In the genomic region with DNA sequence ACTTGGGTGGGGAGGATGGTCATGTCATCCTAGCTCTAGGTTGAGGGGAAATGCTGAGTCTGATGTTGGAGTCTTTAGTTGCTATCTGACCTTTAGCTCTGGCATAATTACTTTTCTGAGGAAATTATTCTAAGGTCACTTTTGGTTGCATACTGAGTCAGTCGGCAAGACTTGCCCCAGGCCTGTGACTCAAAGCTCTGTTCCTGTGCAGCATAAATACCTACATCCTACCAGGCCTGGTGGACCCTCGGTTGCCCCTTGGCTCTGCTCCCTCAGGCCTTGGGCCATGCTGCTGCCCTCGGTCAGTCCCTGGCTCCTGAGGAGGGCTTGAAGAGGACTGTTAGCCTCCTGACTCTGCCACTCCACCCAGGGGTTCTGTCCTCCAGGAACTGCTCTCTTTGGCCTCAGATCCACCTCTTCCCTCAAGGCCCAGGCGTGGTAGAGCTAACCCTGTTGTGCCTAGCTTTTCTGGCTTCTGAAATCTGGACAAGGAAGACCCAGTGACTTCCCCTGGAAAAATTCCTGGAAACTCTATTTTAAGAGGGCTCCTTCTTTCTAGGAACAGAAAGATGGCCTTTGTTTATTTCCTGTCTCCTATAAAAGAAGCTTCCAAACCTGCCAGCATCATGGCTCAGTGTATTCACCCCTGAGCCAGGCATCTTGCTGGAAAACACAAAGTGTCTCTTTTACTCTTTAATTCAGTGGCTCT, we compare ENCODE assay signal across 21 cellular contexts.
DNase-seq lines count a peak whose midpoint lies in the region; ATAC-seq, FAIRE-seq and TF ChIP-seq lines count a peak whose summit lies in the region.
"Had no signal": no experiment of that assay in that cellular context is flagged by ENCODE, and none has a peak within 500 bp of the region (broad histone marks: within the 10 kb centered on the region; RNA-seq: fewer than 3 reads in every experiment).

No MANE protein-coding gene starts in this region.

- no peaks in the 10 kb centered on the region for H3K4me1 ChIP-seq in PC-3 (ENCODE audit: insufficient read depth, low read length)
- no peaks in the 10 kb centered on the region for H3K4me1 ChIP-seq in effector memory CD4-positive, alpha-beta T cell (ENCODE audit: control insufficient read depth, insufficient read depth, low read length, poor library complexity, severe bottlenecking)
- H3K4me1 ChIP-seq: left lung had no signal

- no peaks in the 10 kb centered on the region for H3K36me3 Mint-ChIP-seq in stimulated activated naive B cell treated with anti-CD40 and anti-IgM and Interleukin-4, amounts not matched to agents 10 μg/mL and 1 μg/mL and 100 μg/mL, for 72 hours
- H3K36me3 Mint-ChIP-seq: activated naive CD4-positive, alpha-beta T cell treated with anti-CD3 and anti-CD28 coated beads, Interleukin-2, amount 10 ng/mL, durations not matched to agents 7 days and 5 days; neural progenitor cell had no signal

- H3F3A ChIP-seq in PC-3 (ENCODE audit: low read length, unreplicated experiment) = no peaks in the 10 kb centered on the region

- H3K27me3 Mint-ChIP-seq in stimulated activated naive B cell treated with anti-CD40 and anti-IgM and Interleukin-4, amounts not matched to agents 10 μg/mL and 1 μg/mL and 100 μg/mL, for 72 hours = peaks cover under 1 to 10% of the 10 kb centered on the region in 2 donors

- no peaks in the 10 kb centered on the region for H3K9me2 ChIP-seq in PC-3 (replicated peaks; ENCODE audit: low read length)

- H3K9ac ChIP-seq in PC-3 (ENCODE audit: low read length) = no peak overlapping the region
- H3K9ac ChIP-seq: neural progenitor cell had no signal

- peak; percentile 6 for FAIRE-seq in H54 (lab: Jason Lieb, UNC)

- H3K4me1 Mint-ChIP-seq in stimulated activated naive B cell treated with anti-CD40 and anti-IgM and Interleukin-4, amounts not matched to agents 10 μg/mL and 1 μg/mL and 100 μg/mL, for 72 hours = peaks cover 5 to 13% of the 10 kb centered on the region in 2 donors
- H3K4me1 Mint-ChIP-seq: activated CD4-positive, alpha-beta T cell treated with anti-CD3 and anti-CD28 coated beads for 36 hours; activated naive CD4-positive, alpha-beta T cell treated with anti-CD3 and anti-CD28 coated beads, Interleukin-2, amount 10 ng/mL, durations not matched to agents 7 days and 5 days; neural progenitor cell had no signal

- no peaks in the 10 kb centered on the region for H3K79me2 ChIP-seq in PC-3 (ENCODE audit: low read length)

- H3K9me3 ChIP-seq in PC-3 (ENCODE audit: low read length) = no peaks in the 10 kb centered on the region
- no peaks in the 10 kb centered on the region for H3K9me3 ChIP-seq in effector memory CD4-positive, alpha-beta T cell (ENCODE audit: control insufficient read depth, low read length)

- DNase-seq in H54 (ENCODE audit: insufficient read length, low spot score) (peak; percentile 36), PC-3 (peak; percentile 21), foreskin melanocyte (peak; percentile 58), HCEC 1CT (no peak), NCI-H2171 treated with DMSO at 0.1 percent for 48 hours (lab: John Stamatoyannopoulos, UW) (no peak)
- DNase-seq in stimulated activated naive B cell treated with anti-CD40 and anti-IgM and Interleukin-4, amounts not matched to agents 10 μg/mL and 1 μg/mL and 100 μg/mL, for 72 hours = peak; percentile 13
- DNase-seq in effector memory CD4-positive, alpha-beta T cell = no peak
- DNase-seq: activated CD4-positive, alpha-beta T cell treated with anti-CD3 and anti-CD28 coated beads for 36 hours; activated naive CD4-positive, alpha-beta T cell treated with anti-CD3 and anti-CD28 coated beads, Interleukin-2, amount 10 ng/mL, durations not matched to agents 7 days and 5 days; activated T-cell treated with anti-CD3 and anti-CD28 coated beads, Interleukin-2, amount 50 U/mL, for 48 hours; DMS79; GOT3; left lung; mucosa of descending colon; NCI-H1436 treated with DMSO at 0.1 percent for 48 hours; NCI-H524 treated with DMSO at 0.1 percent for 48 hours; posterior cingulate gyrus; Right ventricle myocardium superior had no signal

- BruUV-seq in PC-3 (replicated peaks; lab: Mats Ljungman, UMichigan) = no TSS peak

- H3K27me3 ChIP-seq in PC-3 (ENCODE audit: low read length) = peaks cover under 1% of the 10 kb centered on the region; the same call in 1 of the 2 replicates
- H3K27me3 ChIP-seq in effector memory CD4-positive, alpha-beta T cell (replicated peaks; ENCODE audit: control insufficient read depth, insufficient read depth, low read length, poor library complexity, severe bottlenecking) = no peaks in the 10 kb centered on the region
- H3K27me3 ChIP-seq: left lung, neural progenitor cell had no signal

- H3K4me2 ChIP-seq in PC-3 (ENCODE audit: low read length) = no peak overlapping the region
- H3K4me2 ChIP-seq: neural progenitor cell had no signal

- CTCF ChIA-PET in PC-3 (lab: Charles Lee) = interaction anchor here (0.7 kb wide), 1 partner anchor 144 kb away, joined by 3 read pairs; no protein-coding TSS in a partner anchor

- TF ChIP-seq CTCF in PC-3 (conservative IDR thresholded peaks at IDR 0.05; ENCODE audit: low read depth, low read length) = no peak

- no peak overlapping the region for H3K4me3 Mint-ChIP-seq in stimulated activated naive B cell treated with anti-CD40 and anti-IgM and Interleukin-4, amounts not matched to agents 10 μg/mL and 1 μg/mL and 100 μg/mL, for 72 hours
- H3K4me3 Mint-ChIP-seq: activated CD4-positive, alpha-beta T cell treated with anti-CD3 and anti-CD28 coated beads for 36 hours; activated naive CD4-positive, alpha-beta T cell treated with anti-CD3 and anti-CD28 coated beads, Interleukin-2, amount 10 ng/mL, durations not matched to agents 7 days and 5 days; neural progenitor cell had no signal

- no peak overlapping the region for H3K4me3 ChIP-seq in PC-3 (ENCODE audit: low read length)
- no peak overlapping the region for H3K4me3 ChIP-seq in effector memory CD4-positive, alpha-beta T cell (ENCODE audit: insufficient read depth, low read depth, low read length, poor library complexity, severe bottlenecking)
- H3K4me3 ChIP-seq: left lung, mucosa of descending colon, neural progenitor cell had no signal

- no peak overlapping the region for H2AFZ ChIP-seq in PC-3 (ENCODE audit: low read length)
- H2AFZ ChIP-seq: neural progenitor cell had no signal

- ATAC-seq in PC-3 = no peak
- ATAC-seq in stimulated activated naive B cell treated with anti-CD40 and anti-IgM and Interleukin-4, amounts not matched to agents 10 μg/mL and 1 μg/mL and 100 μg/mL, for 72 hours (replicated peaks) = peak; percentile 87 to 91
- ATAC-seq: activated CD4-positive, alpha-beta T cell treated with anti-CD3 and anti-CD28 coated beads for 36 hours; left lung; mucosa of descending colon; sciatic nerve had no signal

- H3K27ac ChIP-seq in PC-3 (ENCODE audit: low read length) = no peak overlapping the region
- H3K27ac ChIP-seq in effector memory CD4-positive, alpha-beta T cell (ENCODE audit: insufficient read depth, low read length, poor library complexity, severe bottlenecking) = no peak overlapping the region
- H3K27ac ChIP-seq: epithelial cell of prostate, left lung, neural progenitor cell had no signal

- H3K9me3 Mint-ChIP-seq in stimulated activated naive B cell treated with anti-CD40 and anti-IgM and Interleukin-4, amounts not matched to agents 10 μg/mL and 1 μg/mL and 100 μg/mL, for 72 hours = peaks cover 0 to 10% of the 10 kb centered on the region in 2 donors
- H3K9me3 Mint-ChIP-seq: activated naive CD4-positive, alpha-beta T cell treated with anti-CD3 and anti-CD28 coated beads, Interleukin-2, amount 10 ng/mL, durations not matched to agents 7 days and 5 days had no signal

- intact Hi-C loops in PC-3 (cut with micrococcal nuclease) = no loop called here

- POLR2A ChIA-PET in PC-3 (lab: Charles Lee; ENCODE audit: unreplicated experiment) = no interaction called here

- no peaks in the 10 kb centered on the region for H4K20me1 ChIP-seq in PC-3 (ENCODE audit: low read length)

- peak overlapping the region; percentile 66 for H3K27ac Mint-ChIP-seq in stimulated activated naive B cell treated with anti-CD40 and anti-IgM and Interleukin-4, amounts not matched to agents 10 μg/mL and 1 μg/mL and 100 μg/mL, for 72 hours
- H3K27ac Mint-ChIP-seq: activated CD4-positive, alpha-beta T cell treated with anti-CD3 and anti-CD28 coated beads for 36 hours; activated naive CD4-positive, alpha-beta T cell treated with anti-CD3 and anti-CD28 coated beads, Interleukin-2, amount 10 ng/mL, durations not matched to agents 7 days and 5 days; neural progenitor cell had no signal

- H3K36me3 ChIP-seq in PC-3 (ENCODE audit: low read depth, low read length) = no peaks in the 10 kb centered on the region
- no peaks in the 10 kb centered on the region for H3K36me3 ChIP-seq in effector memory CD4-positive, alpha-beta T cell (ENCODE audit: control insufficient read depth, insufficient read depth, low read length)
- H3K36me3 ChIP-seq: left lung, neural progenitor cell had no signal

- no peak for TF ChIP-seq POLR2A in H54 (IDR thresholded peaks at IDR 0.05; ENCODE audit: low read depth, low read length)

Comparison
In these comparisons a context has a peak if more than half of its experiments do, and no peak if none do; other contexts are left out.
1. DNase-seq: peak in H54 (single experiment), PC-3 (single experiment), foreskin melanocyte (single experiment) and stimulated activated naive B cell treated with anti-CD40 and anti-IgM and Interleukin-4, amounts not matched to agents 10 μg/mL and 1 μg/mL and 100 μg/mL, for 72 hours (single experiment); none in HCEC 1CT (single experiment), NCI-H2171 treated with DMSO at 0.1 percent for 48 hours (single experiment) and effector memory CD4-positive, alpha-beta T cell (0 of 3).